ENCODE assay signal across 1 cellular context in genomic region chr22:46430961-46431838, GRCh38.
TF ChIP-seq lines count a peak whose summit lies in the region.

No MANE protein-coding gene starts in this region.

TF ChIP-seq in HepG2, 621 proteins besides CTCF, POLR2A, EP300 and RAD21 (continued from another document and continues in another):
- TF ChIP-seq HIC2 (CRISPR knock-in tag; IDR thresholded peaks at IDR 0.05; ENCODE audit: low read depth) (peak; percentile 59; the same call in 1 of the 2 replicates), TEAD3 (CRISPR knock-in tag; optimal IDR thresholded peaks at IDR 0.05; ENCODE audit: borderline replicate concordance) (peak; percentile 80), ZNF331 (CRISPR knock-in tag; IDR thresholded peaks at IDR 0.05) (peak; percentile 88; the same call in 1 of the 2 replicates), HNRNPLL (IDR thresholded peaks at IDR 0.05; ENCODE audit: low read depth, low read length, poor library complexity, severe bottlenecking) (peak; percentile 62), SMAD3 (CRISPR knock-in tag; IDR thresholded peaks at IDR 0.05) (peak; percentile 75; the same call in 1 of the 2 replicates), ZNF513 (CRISPR knock-in tag; conservative IDR thresholded peaks at IDR 0.05) (no peak), ZNF484 (CRISPR knock-in tag; IDR thresholded peaks at IDR 0.05; ENCODE audit: borderline replicate concordance, low read depth) (no peak), PAXIP1 (CRISPR knock-in tag; conservative IDR thresholded peaks at IDR 0.05) (peak; percentile 93), ETV6 (CRISPR knock-in tag; conservative IDR thresholded peaks at IDR 0.05) (no peak), ZNF263 (CRISPR knock-in tag; IDR thresholded peaks at IDR 0.05) (peak; percentile 68), SSRP1 (CRISPR knock-in tag; IDR thresholded peaks at IDR 0.05) (no peak), ZNF34 (CRISPR knock-in tag; IDR thresholded peaks at IDR 0.05; ENCODE audit: borderline replicate concordance) (0 out of 2 replicates have a peak, but pooled peaks have one; percentile 28), ZNF441 (CRISPR knock-in tag; IDR thresholded peaks at IDR 0.05; ENCODE audit: borderline replicate concordance) (peak; percentile 75), ATF3 (CRISPR knock-in tag; IDR thresholded peaks at IDR 0.05) (peak; percentile 15; the same call in 1 of the 2 replicates), NR2F6 (IDR thresholded peaks at IDR 0.05) (no peak), NR2F6 (CRISPR knock-in tag; IDR thresholded peaks at IDR 0.05) (peak; percentile 59; the same call in 1 of the 2 replicates), GABPA (IDR thresholded peaks at IDR 0.05; ENCODE audit: low read depth, low read length) (no peak), GABPA (CRISPR knock-in tag; IDR thresholded peaks at IDR 0.05; ENCODE audit: low read depth) (peak; percentile 37), NFATC3 (CRISPR knock-in tag; IDR thresholded peaks at IDR 0.05) (no peak), ADNP (CRISPR knock-in tag; IDR thresholded peaks at IDR 0.05) (no peak), TAF15 (IDR thresholded peaks at IDR 0.05; ENCODE audit: low read depth, low read length, poor library complexity, severe bottlenecking) (no peak), ZSCAN5A (CRISPR knock-in tag; IDR thresholded peaks at IDR 0.05; ENCODE audit: borderline replicate concordance) (no peak), MEIS2 (CRISPR knock-in tag; IDR thresholded peaks at IDR 0.05) (peak; percentile 78; the same call in 1 of the 2 replicates), DRAP1 (CRISPR knock-in tag; IDR thresholded peaks at IDR 0.05) (peak; percentile 72), CENPX (CRISPR knock-in tag; IDR thresholded peaks at IDR 0.05) (no peak), PHF21A (CRISPR knock-in tag; IDR thresholded peaks at IDR 0.05) (peak; percentile 92), ZNF546 (CRISPR knock-in tag; conservative IDR thresholded peaks at IDR 0.05) (peak; percentile 72; the same call in 1 of the 2 replicates), MED8 (CRISPR knock-in tag; IDR thresholded peaks at IDR 0.05; ENCODE audit: insufficient replicate concordance) (peak; percentile 36), ZNF543 (CRISPR knock-in tag; IDR thresholded peaks at IDR 0.05) (peak; percentile 42; the same call in 1 of the 2 replicates), ZNF567 (CRISPR knock-in tag; IDR thresholded peaks at IDR 0.05; ENCODE audit: borderline replicate concordance) (no peak), ETV5 (CRISPR knock-in tag; IDR thresholded peaks at IDR 0.05; ENCODE audit: borderline replicate concordance) (peak; percentile 85; the same call in 1 of the 2 replicates), ZNF382 (CRISPR knock-in tag; IDR thresholded peaks at IDR 0.05; ENCODE audit: borderline replicate concordance) (no peak), YY1 (IDR thresholded peaks at IDR 0.05; ENCODE audit: insufficient read depth, insufficient replicate concordance, low read depth, low read length) (peak; percentile 50), ERF (CRISPR knock-in tag; IDR thresholded peaks at IDR 0.05) (peak; percentile 75), ZNF256 (CRISPR knock-in tag; conservative IDR thresholded peaks at IDR 0.05) (no peak), MNT (IDR thresholded peaks at IDR 0.05) (no peak), CCDC6 (CRISPR knock-in tag; IDR thresholded peaks at IDR 0.05) (peak; percentile 84), ZNF674 (CRISPR knock-in tag; IDR thresholded peaks at IDR 0.05; ENCODE audit: low read depth) (no peak), SIN3B (IDR thresholded peaks at IDR 0.05; ENCODE audit: low read length) (no peak), ZC3H13 (CRISPR knock-in tag; IDR thresholded peaks at IDR 0.05) (peak; percentile 59; the same call in 1 of the 2 replicates), REST (IDR thresholded peaks at IDR 0.05; ENCODE audit: borderline replicate concordance in 1 of 2, low read depth in 1 of 2, low read length in 2 of 2) (peak in 1 of 2 experiments; percentile 18; a peak in 1 of 4 replicates), ZNF580 (CRISPR knock-in tag; IDR thresholded peaks at IDR 0.05; ENCODE audit: borderline replicate concordance, low read depth) (peak; percentile 77; the same call in 1 of the 2 replicates)
- TF ChIP-seq, protein P1, sequence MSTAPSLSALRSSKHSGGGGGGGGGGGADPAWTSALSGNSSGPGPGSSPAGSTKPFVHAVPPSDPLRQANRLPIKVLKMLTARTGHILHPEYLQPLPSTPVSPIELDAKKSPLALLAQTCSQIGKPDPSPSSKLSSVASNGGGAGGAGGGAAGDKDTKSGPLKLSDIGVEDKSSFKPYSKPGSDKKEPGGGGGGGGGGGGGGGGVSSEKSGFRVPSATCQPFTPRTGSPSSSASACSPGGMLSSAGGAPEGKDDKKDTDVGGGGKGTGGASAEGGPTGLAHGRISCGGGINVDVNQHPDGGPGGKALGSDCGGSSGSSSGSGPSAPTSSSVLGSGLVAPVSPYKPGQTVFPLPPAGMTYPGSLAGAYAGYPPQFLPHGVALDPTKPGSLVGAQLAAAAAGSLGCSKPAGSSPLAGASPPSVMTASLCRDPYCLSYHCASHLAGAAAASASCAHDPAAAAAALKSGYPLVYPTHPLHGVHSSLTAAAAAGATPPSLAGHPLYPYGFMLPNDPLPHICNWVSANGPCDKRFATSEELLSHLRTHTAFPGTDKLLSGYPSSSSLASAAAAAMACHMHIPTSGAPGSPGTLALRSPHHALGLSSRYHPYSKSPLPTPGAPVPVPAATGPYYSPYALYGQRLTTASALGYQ (CRISPR knock-in tag; IDR thresholded peaks at IDR 0.05) = no peak
- TF ChIP-seq, protein P2, sequence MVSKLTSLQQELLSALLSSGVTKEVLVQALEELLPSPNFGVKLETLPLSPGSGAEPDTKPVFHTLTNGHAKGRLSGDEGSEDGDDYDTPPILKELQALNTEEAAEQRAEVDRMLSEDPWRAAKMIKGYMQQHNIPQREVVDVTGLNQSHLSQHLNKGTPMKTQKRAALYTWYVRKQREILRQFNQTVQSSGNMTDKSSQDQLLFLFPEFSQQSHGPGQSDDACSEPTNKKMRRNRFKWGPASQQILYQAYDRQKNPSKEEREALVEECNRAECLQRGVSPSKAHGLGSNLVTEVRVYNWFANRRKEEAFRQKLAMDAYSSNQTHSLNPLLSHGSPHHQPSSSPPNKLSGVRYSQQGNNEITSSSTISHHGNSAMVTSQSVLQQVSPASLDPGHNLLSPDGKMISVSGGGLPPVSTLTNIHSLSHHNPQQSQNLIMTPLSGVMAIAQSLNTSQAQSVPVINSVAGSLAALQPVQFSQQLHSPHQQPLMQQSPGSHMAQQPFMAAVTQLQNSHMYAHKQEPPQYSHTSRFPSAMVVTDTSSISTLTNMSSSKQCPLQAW (CRISPR knock-in tag; IDR thresholded peaks at IDR 0.05) = peak; percentile 94
